21 cellular contexts compared by ENCODE assay signal in genomic region chr6:12735786-12736185, GRCh38. TPM values are rescaled to one million over a fixed set of nuclear protein-coding genes. Genes with fewer than 3 reads are reported as not detected.
DNase-seq lines count a peak whose midpoint lies in the region; ATAC-seq, FAIRE-seq and TF ChIP-seq lines count a peak whose summit lies in the region.
"Had no signal": no experiment of that assay in that cellular context is flagged by ENCODE, and none has a peak within 500 bp of the region (broad histone marks: within the 10 kb centered on the region; RNA-seq: fewer than 3 reads in every experiment).

No MANE protein-coding gene starts in this region.

- H3K9me2 ChIP-seq in SK-N-SH = no peaks in the 10 kb centered on the region
- no peaks in the 10 kb centered on the region for H3K9me2 ChIP-seq in HCT116 (ENCODE audit: insufficient read depth)

- no peak for TF ChIP-seq POLR2A in HCT116 (IDR thresholded peaks at IDR 0.05; ENCODE audit: borderline replicate concordance, extremely low read depth, insufficient read depth, insufficient read length)
- no peak for TF ChIP-seq POLR2A in K562 (conservative IDR thresholded peaks at IDR 0.05)

- H3K9ac ChIP-seq in SK-N-SH (no peak overlapping the region), HCT116 (ENCODE audit: low read length) (no peak overlapping the region), K562 (ENCODE audit: insufficient read depth in 1 of 2, low read depth in 2 of 2, low read length in 2 of 2) (no peak overlapping the region), smooth muscle cell (ENCODE audit: low read depth) (no peak overlapping the region)
- H3K9ac ChIP-seq: BLaER1 treated with 17β-estradiol and CSF1 and Interleukin-3, amounts not matched to agents 10 nM and 100 nM had no signal

- TF ChIP-seq CTCF in SK-N-SH (IDR thresholded peaks at IDR 0.05) (no peak), HCT116 (IDR thresholded peaks at IDR 0.05 in 2 of 3, conservative IDR thresholded peaks at IDR 0.05 in 1 of 3; ENCODE audit: borderline replicate concordance in 1 of 3, insufficient read depth in 1 of 3, low read depth in 2 of 3, low read length in 2 of 3) (no peak), K562 (IDR thresholded peaks at IDR 0.05 in 2 of 3, conservative IDR thresholded peaks at IDR 0.05 in 1 of 3; ENCODE audit: insufficient read depth in 2 of 3, low read depth in 1 of 3, low read length in 3 of 3) (no peak), smooth muscle cell (IDR thresholded peaks at IDR 0.05; ENCODE audit: borderline replicate concordance, insufficient read depth, poor library complexity, severe bottlenecking) (no peak)

- RAD21 ChIA-PET in HCT116 (lab: Charles Lee; ENCODE audit: low non-redundant PET in 1 of 2, low total read pairs in 2 of 2, uncharacterized antibody in 2 of 2, unreplicated experiment in 2 of 2) = no interaction called here

- H3K27me3 ChIP-seq in SK-N-SH (ENCODE audit: insufficient read depth) = no peaks in the 10 kb centered on the region
- peaks cover 17% of the 10 kb centered on the region; the same call in 1 of the 2 replicates for H3K27me3 ChIP-seq in HCT116 (ENCODE audit: insufficient read depth, low read length)
- no peaks in the 10 kb centered on the region for H3K27me3 ChIP-seq in K562 (ENCODE audit: control insufficient read depth in 2 of 2, insufficient read depth in 2 of 2, low read length in 2 of 2)
- peaks cover 5% of the 10 kb centered on the region for H3K27me3 ChIP-seq in smooth muscle cell (ENCODE audit: low read depth)
- H3K27me3 ChIP-seq: BLaER1 treated with 17β-estradiol and CSF1 and Interleukin-3, amounts not matched to agents 10 nM and 100 nM had no signal

- DNase-seq in SK-N-SH = no peak
- DNase-seq in HCT116 (ENCODE audit: low read depth, low spot score) = no peak
- DNase-seq in K562 (ENCODE audit: extremely low read depth in 1 of 4, low spot score in 3 of 4) = no peak
- DNase-seq in renal cortical epithelial cell (ENCODE audit: low read depth) = peak; percentile 3
- DNase-seq in smooth muscle cell (lab: John Stamatoyannopoulos, UW; ENCODE audit: unreplicated experiment) = no peak
- DNase-seq in activated gamma-delta T cell (lab: John Stamatoyannopoulos, UW) = no peak
- DNase-seq: 8988T; ACHN; Calu3; CD4-positive, CD25-positive, alpha-beta regulatory T cell; DMS 273 treated with DMSO at 0.1 percent for 48 hours; DMS79; EL; GOT3; H9; HFFc6 had no signal

- TF ChIP-seq RAD21 in SK-N-SH (IDR thresholded peaks at IDR 0.05; ENCODE audit: low read length) (no peak), HCT116 (IDR thresholded peaks at IDR 0.05; ENCODE audit: low read depth) (no peak), K562 (CRISPR knock-in tag; conservative IDR thresholded peaks at IDR 0.05 in 1 of 2, IDR thresholded peaks at IDR 0.05 in 1 of 2) (no peak)

- in situ Hi-C loops in K562 (cut with MboI) = loop anchor here (5.0 kb wide), 1 partner anchor 33 kb away; no protein-coding TSS in a partner anchor

- no peak for FAIRE-seq in K562 (lab: Jason Lieb, UNC)
- FAIRE-seq: G401.6, GM12892 had no signal

- CTCF ChIA-PET in SK-N-SH (lab: Yijun Ruan, JAX) = no interaction called here
- CTCF ChIA-PET in HCT116 (lab: Charles Lee) = no interaction called here
- CTCF ChIA-PET in K562 (lab: Yijun Ruan, JAX; ENCODE audit: low intra/inter-chr PET ratio) = no interaction called here

- H3K4me2 ChIP-seq in SK-N-SH = no peak overlapping the region
- no peak overlapping the region for H3K4me2 ChIP-seq in HCT116 (ENCODE audit: low read length)
- no peak overlapping the region for H3K4me2 ChIP-seq in K562 (ENCODE audit: insufficient read depth, low read length)
- no peak overlapping the region for H3K4me2 ChIP-seq in smooth muscle cell
- H3K4me2 ChIP-seq: BLaER1 treated with 17β-estradiol and CSF1 and Interleukin-3, amounts not matched to agents 10 nM and 100 nM had no signal

- no peaks in the 10 kb centered on the region for H4K20me1 ChIP-seq in SK-N-SH (ENCODE audit: insufficient read depth)
- no peaks in the 10 kb centered on the region for H4K20me1 ChIP-seq in HCT116 (ENCODE audit: insufficient read depth)
- H4K20me1 ChIP-seq in K562 (replicated peaks; ENCODE audit: control insufficient read depth, insufficient read depth, low read length) = no peaks in the 10 kb centered on the region
- no peaks in the 10 kb centered on the region for H4K20me1 ChIP-seq in smooth muscle cell (ENCODE audit: low read depth)

- TF ChIP-seq EP300 in SK-N-SH (IDR thresholded peaks at IDR 0.05; ENCODE audit: borderline replicate concordance in 1 of 2, low read depth in 1 of 2, low read length in 1 of 2) (no peak), K562 (IDR thresholded peaks at IDR 0.05; ENCODE audit: low read length) (no peak)

- H2AFZ ChIP-seq in SK-N-SH (ENCODE audit: low read depth) = no peak overlapping the region
- no peak overlapping the region for H2AFZ ChIP-seq in HCT116 (ENCODE audit: low read depth, low read length, poor library complexity, severe bottlenecking)
- H2AFZ ChIP-seq in K562 (ENCODE audit: low read depth, low read length) = no peak overlapping the region
- no peak overlapping the region for H2AFZ ChIP-seq in smooth muscle cell (ENCODE audit: low read depth)

- 17% methylated on average over 1 of the region's 1 CpG for WGBS in SK-N-SH (ENCODE audit: low lambda C conversion rate)
- 0% methylated on average over 1 of the region's 1 CpG for WGBS in K562 (ENCODE audit: insufficient coverage, low coverage, missing lambda C conversion rate)
- WGBS in smooth muscle cell (ENCODE audit: low lambda C conversion rate) = 63% methylated on average over 1 of the region's 1 CpG

- no peaks in the 10 kb centered on the region for H3F3A ChIP-seq in SK-N-SH (replicated peaks; ENCODE audit: insufficient read depth)
- no peaks in the 10 kb centered on the region for H3F3A ChIP-seq in smooth muscle cell (ENCODE audit: low read depth)

- H3K4me3 ChIP-seq in SK-N-SH (ENCODE audit: low read depth in 2 of 2, low read length in 1 of 2) = no peak overlapping the region
- H3K4me3 ChIP-seq in HCT116 (replicated peaks in 1 of 2; ENCODE audit: low read depth in 1 of 2, low read length in 2 of 2) = no peak overlapping the region
- no peak overlapping the region for H3K4me3 ChIP-seq in K562
- H3K4me3 ChIP-seq in smooth muscle cell = no peak overlapping the region
- H3K4me3 ChIP-seq: BLaER1 treated with 17β-estradiol and CSF1 and Interleukin-3, amounts not matched to agents 10 nM and 100 nM had no signal

- BruUV-seq in HCT116 (replicated peaks; lab: Mats Ljungman, UMichigan) (no TSS peak), K562 (replicated peaks; lab: Mats Ljungman, UMichigan) (no TSS peak)

- H3K27ac ChIP-seq in SK-N-SH (ENCODE audit: low read depth in 2 of 2, low read length in 1 of 2) = no peak overlapping the region
- H3K27ac ChIP-seq in HCT116 (ENCODE audit: low read depth, low read length) = no peak overlapping the region
- H3K27ac ChIP-seq in K562 (ENCODE audit: extremely low read depth, low read depth, low read length) = no peak overlapping the region
- H3K27ac ChIP-seq in smooth muscle cell (ENCODE audit: low read depth) = no peak overlapping the region
- H3K27ac ChIP-seq: BLaER1 treated with 17β-estradiol and CSF1 and Interleukin-3, amounts not matched to agents 10 nM and 100 nM; HL-60 had no signal

- H3K36me3 ChIP-seq in SK-N-SH (replicated peaks in 1 of 2; ENCODE audit: control insufficient read depth in 1 of 2, insufficient read depth in 2 of 2, low read length in 1 of 2) (no peaks in the 10 kb centered on the region), HCT116 (ENCODE audit: control insufficient read depth in 1 of 2, insufficient read depth in 2 of 2, low read length in 2 of 2) (no peaks in the 10 kb centered on the region), K562 (ENCODE audit: control insufficient read depth, insufficient read depth, low read length) (no peaks in the 10 kb centered on the region), smooth muscle cell (ENCODE audit: low read depth) (no peaks in the 10 kb centered on the region)
- H3K36me3 ChIP-seq: BLaER1 treated with 17β-estradiol and CSF1 and Interleukin-3, amounts not matched to agents 10 nM and 100 nM had no signal

- intact Hi-C loops in HCT116 (cut with micrococcal nuclease) (no loop called here), K562 (cut with micrococcal nuclease) (no loop called here)

- H3K79me2 ChIP-seq in SK-N-SH (ENCODE audit: insufficient read depth) = no peaks in the 10 kb centered on the region
- no peaks in the 10 kb centered on the region for H3K79me2 ChIP-seq in HCT116 (ENCODE audit: insufficient read depth, low read length)
- H3K79me2 ChIP-seq in K562 (ENCODE audit: control insufficient read depth, insufficient read depth, low read length) = no peaks in the 10 kb centered on the region
- no peaks in the 10 kb centered on the region for H3K79me2 ChIP-seq in smooth muscle cell (ENCODE audit: low read depth)

- no peaks in the 10 kb centered on the region for H3K9me3 ChIP-seq in SK-N-SH
- no peaks in the 10 kb centered on the region for H3K9me3 ChIP-seq in HCT116 (ENCODE audit: control insufficient read depth in 1 of 2, insufficient read depth in 1 of 2, low read depth in 1 of 2, low read length in 2 of 2)
- H3K9me3 ChIP-seq in K562 (replicated peaks; ENCODE audit: control insufficient read depth, insufficient read depth, low read depth, low read length) = no peaks in the 10 kb centered on the region
- no peaks in the 10 kb centered on the region for H3K9me3 ChIP-seq in smooth muscle cell (replicated peaks; ENCODE audit: low read depth)

- no peaks in the 10 kb centered on the region for H3K9me1 ChIP-seq in K562 (ENCODE audit: control insufficient read depth, insufficient read depth, low read length)

- no peaks in the 10 kb centered on the region; a peak in 1 of 4 replicates for H3K4me1 ChIP-seq in SK-N-SH (ENCODE audit: control insufficient read depth in 1 of 2, insufficient read depth in 2 of 2, low read depth in 1 of 2, low read length in 1 of 2)
- H3K4me1 ChIP-seq in HCT116 (ENCODE audit: control insufficient read depth in 1 of 2, insufficient read depth in 2 of 2, low read length in 2 of 2) = no peaks in the 10 kb centered on the region
- no peaks in the 10 kb centered on the region for H3K4me1 ChIP-seq in K562 (replicated peaks in 1 of 2; ENCODE audit: control insufficient read depth in 2 of 2, insufficient read depth in 2 of 2, low read length in 2 of 2)
- H3K4me1 ChIP-seq in smooth muscle cell (ENCODE audit: low read depth) = no peaks in the 10 kb centered on the region
- H3K4me1 ChIP-seq: BLaER1 treated with 17β-estradiol and CSF1 and Interleukin-3, amounts not matched to agents 10 nM and 100 nM had no signal

- no peak for ATAC-seq in SK-N-SH treated with all-trans-retinoic acid at 6 μM for 48 hours
- no peak for ATAC-seq in HCT116
- ATAC-seq in K562 = no peak

- POLR2A ChIA-PET in SK-N-SH (lab: Yijun Ruan, JAX) (no interaction called here), HCT116 (lab: Charles Lee) (no interaction called here), K562 (lab: Yijun Ruan, JAX) (interaction anchor here (1.0 kb wide), 1 partner anchor 13 kb away, joined by 3 read pairs; no protein-coding TSS in a partner anchor)

RNA-seq across cellular contexts. Expression of gene PHACTR1, which starts 19.2 kb away (rescaled TPM):
- polyA plus RNA-seq in SK-N-SH (2012; rRNA removed) = 0.10 and 0.12 TPM in 2 replicates
- polyA plus RNA-seq in SK-N-SH (2012; cell fraction: cytosol; rRNA removed) = 0.18 and 0.33 TPM in 2 replicates
- polyA plus RNA-seq in SK-N-SH (2012; cell fraction: nucleus; rRNA removed) = 0.21 and 0.36 TPM in 2 replicates
- 0.17 TPM for total RNA-seq in HCT116 (2021; ENCODE audit: unreplicated experiment)
- 0.25 and 0.26 TPM in 2 replicates for polyA plus RNA-seq in HCT116 (2012)
- total RNA-seq in K562 (2011; cell fraction: chromatin; rRNA removed; ENCODE audit: low replicate concordance) = 17.9 and 22.1 TPM in 2 replicates
- total RNA-seq in K562 (2011; cell fraction: nucleolus; rRNA removed) = 12.0 and 12.5 TPM in 2 replicates
- 16.9 and 21.8 TPM in 2 replicates for total RNA-seq in K562 (2011; cell fraction: nucleoplasm; rRNA removed)
- total RNA-seq in K562 (2014; rRNA removed) = 19.3 and 22.8 TPM in 2 replicates
- 13.9 and 17.9 TPM in 2 replicates for total RNA-seq in K562 (2014; rRNA removed; fragmentation: Illumina TruSeq; extraction: Trizol)
- total RNA-seq in K562 (2015; rRNA removed; fragmentation: Illumina TruSeq; extraction: Trizol) = 22.0 and 27.5 TPM in 2 replicates
- 19.7 and 25.3 TPM in 2 replicates for total RNA-seq in K562 (2021)
- 11.5 and 13.0 TPM in 2 replicates for polyA plus RNA-seq in K562 (2011; rRNA removed)
- polyA plus RNA-seq in K562 (2011; cell fraction: cytosol; rRNA removed) = 4.3 and 7.3 TPM in 2 replicates
- polyA plus RNA-seq in K562 (2011; cell fraction: nucleus; rRNA removed) = 12.3 and 12.5 TPM in 2 replicates
- polyA plus RNA-seq in K562 (2012) = 11.6 and 24.0 TPM in 2 replicates
- polyA plus RNA-seq in K562 (2014; fragmentation: Illumina TruSeq; extraction: Trizol) = 20.6 and 23.4 TPM in 2 replicates
- polyA plus RNA-seq in K562 (2014; fragmentation: Nextera tagmentation; extraction: Ambion mirVana) = 10 to 100 TPM; 23.6 to 32.6 TPM
- polyA plus RNA-seq in K562 (2014; rRNA removed) = 12.8 and 13.6 TPM in 2 replicates
- polyA minus RNA-seq in K562 (2011; rRNA and poly(A)+ RNA removed) = 25.3 and 30.3 TPM in 2 replicates
- polyA minus RNA-seq in K562 (2011; cell fraction: cytosol; rRNA and poly(A)+ RNA removed) = 15.2 and 18.7 TPM in 2 replicates
- 7.9 and 14.4 TPM in 2 replicates for polyA minus RNA-seq in K562 (2011; cell fraction: nucleus; rRNA and poly(A)+ RNA removed)
- total RNA-seq in renal cortical epithelial cell = 1.9 and 3.9 TPM in 2 replicates
- total RNA-seq in smooth muscle cell = 0.09 and 0.94 TPM in 2 replicates
- 0.67 and 3.0 TPM in 2 replicates for polyA plus RNA-seq in smooth muscle cell

Comparison
In these comparisons a context has a peak if more than half of its experiments do, and no peak if none do; other contexts are left out.
1. Of the 27 proteins assayed by ChIP-seq in both K562 and SK-N-SH: peak only in K562: none; only in SK-N-SH: REST; in both: none; in neither: 26.